In the genomic region with DNA sequence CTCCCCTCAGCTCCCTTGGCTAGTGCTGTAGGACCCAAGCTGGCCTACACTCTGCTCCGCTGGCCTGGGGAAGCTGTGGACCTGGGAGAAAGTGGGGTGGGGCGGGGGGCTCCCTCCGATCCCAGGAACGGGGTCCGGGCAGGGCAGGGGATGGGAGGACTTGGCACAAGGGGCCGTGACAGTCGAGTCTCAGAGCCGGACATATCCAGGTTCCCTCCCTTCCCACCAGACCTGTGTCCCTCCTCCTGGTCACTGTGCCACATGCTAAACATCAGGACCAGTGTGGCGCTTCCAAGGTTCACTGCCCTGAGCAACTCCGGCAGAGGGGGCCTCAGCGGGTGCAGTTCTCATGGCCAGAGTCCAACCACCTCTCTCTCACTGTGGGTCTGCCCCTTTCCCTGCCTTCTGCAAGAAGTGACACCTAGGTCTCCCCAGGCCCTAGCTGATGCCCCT, we compare ENCODE assay signal across 1 cellular context.
TF ChIP-seq lines count a peak whose summit lies in the region.

No MANE protein-coding gene starts in this region.

TF ChIP-seq in A549, 52 proteins besides CTCF, POLR2A, EP300 and RAD21:
- TF ChIP-seq RFX5 (IDR thresholded peaks at IDR 0.05): no peak
- TF ChIP-seq, protein P1, sequence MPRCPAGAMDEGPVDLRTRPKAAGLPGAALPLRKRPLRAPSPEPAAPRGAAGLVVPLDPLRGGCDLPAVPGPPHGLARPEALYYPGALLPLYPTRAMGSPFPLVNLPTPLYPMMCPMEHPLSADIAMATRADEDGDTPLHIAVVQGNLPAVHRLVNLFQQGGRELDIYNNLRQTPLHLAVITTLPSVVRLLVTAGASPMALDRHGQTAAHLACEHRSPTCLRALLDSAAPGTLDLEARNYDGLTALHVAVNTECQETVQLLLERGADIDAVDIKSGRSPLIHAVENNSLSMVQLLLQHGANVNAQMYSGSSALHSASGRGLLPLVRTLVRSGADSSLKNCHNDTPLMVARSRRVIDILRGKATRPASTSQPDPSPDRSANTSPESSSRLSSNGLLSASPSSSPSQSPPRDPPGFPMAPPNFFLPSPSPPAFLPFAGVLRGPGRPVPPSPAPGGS (IDR thresholded peaks at IDR 0.05): no peak
- TF ChIP-seq HOXA7 (CRISPR knock-in tag; IDR thresholded peaks at IDR 0.05): no peak
- no peak for TF ChIP-seq TP53 (CRISPR knock-in tag; IDR thresholded peaks at IDR 0.05)
- no peak for TF ChIP-seq HOXB5 (CRISPR knock-in tag; IDR thresholded peaks at IDR 0.05)
- no peak for TF ChIP-seq CEBPB (IDR thresholded peaks at IDR 0.05)
- TF ChIP-seq, protein P2, sequence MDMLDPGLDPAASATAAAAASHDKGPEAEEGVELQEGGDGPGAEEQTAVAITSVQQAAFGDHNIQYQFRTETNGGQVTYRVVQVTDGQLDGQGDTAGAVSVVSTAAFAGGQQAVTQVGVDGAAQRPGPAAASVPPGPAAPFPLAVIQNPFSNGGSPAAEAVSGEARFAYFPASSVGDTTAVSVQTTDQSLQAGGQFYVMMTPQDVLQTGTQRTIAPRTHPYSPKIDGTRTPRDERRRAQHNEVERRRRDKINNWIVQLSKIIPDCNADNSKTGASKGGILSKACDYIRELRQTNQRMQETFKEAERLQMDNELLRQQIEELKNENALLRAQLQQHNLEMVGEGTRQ (IDR thresholded peaks at IDR 0.05): no peak
- TF ChIP-seq KDM1A (IDR thresholded peaks at IDR 0.05; ENCODE audit: low read depth): no peak
- TF ChIP-seq FOXS1 (CRISPR knock-in tag; IDR thresholded peaks at IDR 0.05): no peak
TF ChIP-seq in A549: peak in this region for 0.
